In the genomic region with DNA sequence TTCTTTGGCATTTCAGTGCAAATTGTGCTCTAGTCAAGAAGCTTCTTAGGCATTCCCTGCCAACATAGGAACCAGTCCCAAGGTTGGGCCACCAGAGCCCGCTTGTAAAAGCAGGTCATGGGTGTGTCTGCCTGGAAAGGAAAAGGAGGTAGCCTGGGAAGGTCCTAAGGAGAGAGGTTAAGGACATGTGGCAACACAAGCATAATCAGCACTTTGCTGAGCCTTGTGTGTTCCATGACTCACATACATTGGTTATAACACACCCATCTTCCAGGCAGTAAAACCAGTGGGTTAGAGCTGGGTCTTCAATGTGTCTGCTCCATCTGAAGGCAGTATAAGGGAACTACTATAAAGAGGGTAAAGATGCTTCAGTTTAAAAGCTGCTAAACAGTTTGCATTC, we compare ENCODE assay signal across 21 cellular contexts.
DNase-seq lines count a peak whose midpoint lies in the region; ATAC-seq and TF ChIP-seq lines count a peak whose summit lies in the region.
"Had no signal": no experiment of that assay in that cellular context is flagged by ENCODE, and none has a peak within 500 bp of the region (broad histone marks: within the 10 kb centered on the region; RNA-seq: fewer than 3 reads in every experiment).

No MANE protein-coding gene starts in this region.

- no peak overlapping the region for H3K9ac ChIP-seq in endodermal cell (ENCODE audit: extremely low read depth, low read length, poor library complexity, severe bottlenecking)
- H3K9ac ChIP-seq in mesendoderm (ENCODE audit: low read length): no peak overlapping the region
- H3K9ac ChIP-seq: BLaER1 treated with 17β-estradiol and CSF1 and Interleukin-3, amounts not matched to agents 10 nM and 100 nM had no signal

- no peak overlapping the region for H3K18ac ChIP-seq in mesendoderm (ENCODE audit: low read length)

- no peak overlapping the region for H3K27ac ChIP-seq in endodermal cell (ENCODE audit: low read depth, low read length)
- no peak overlapping the region for H3K27ac ChIP-seq in mesendoderm (ENCODE audit: low read depth, low read length)
- no peak overlapping the region for H3K27ac ChIP-seq in vagina
- H3K27ac ChIP-seq: BLaER1 treated with 17β-estradiol and CSF1 and Interleukin-3, amounts not matched to agents 10 nM and 100 nM; VCaP had no signal

- no peak overlapping the region for H4K5ac ChIP-seq in mesendoderm (ENCODE audit: low read length)

- intact Hi-C loops in vagina (cut with DNase I): no loop called here

- no peak overlapping the region for H3K56ac ChIP-seq in mesendoderm (ENCODE audit: low read length)

- no peak for DNase-seq in stimulated activated naive CD8-positive, alpha-beta T cell treated with anti-CD3 and anti-CD28 coated beads, Interleukin-15, Interleukin-2, amounts not matched to agents 100 U/mL and 50 U/mL, for 24 hours
- no peak for DNase-seq in stimulated activated naive CD8-positive, alpha-beta T cell treated with anti-CD3 and anti-CD28 coated beads, Interleukin-15, amount 100 ng/mL, for 72 hours
- DNase-seq in endodermal cell (no peak), mesendoderm (peak; percentile 13), vagina (ENCODE audit: extremely low spot score in 2 of 2) (no peak), GM13976 (ENCODE audit: low spot score) (no peak), GM03348 (ENCODE audit: low spot score) (no peak)
- DNase-seq: activated CD4-positive, alpha-beta T cell treated with anti-CD3 and anti-CD28 coated beads, Interleukin-2, amount 50 U/mL, for 4 hours; activated naive CD4-positive, alpha-beta T cell; activated T-cell treated with anti-CD3 and anti-CD28 coated beads for 4 hours; GF-D8; naive thymus-derived CD4-positive, alpha-beta T cell; NCI-H1436 treated with DMSO at 0.1 percent for 48 hours; NCI-H2227 treated with DMSO at 0.1 percent for 48 hours; NK-92 treated with Interleukin-12 subunit alpha and Interleukin-12 subunit beta, amount 100 ng/mL, for 24 hours; SHP77 treated with DMSO at 0.1 percent for 48 hours had no signal

- no peak overlapping the region for H2AK5ac ChIP-seq in mesendoderm (ENCODE audit: low read length)

- no peak overlapping the region for H2BK5ac ChIP-seq in mesendoderm (ENCODE audit: low read length)

- no peaks in the 10 kb centered on the region for H3K9me3 ChIP-seq in endodermal cell (ENCODE audit: control insufficient read depth, low read length)
- H3K9me3 ChIP-seq in vagina: no peaks in the 10 kb centered on the region
- H3K9me3 ChIP-seq: BLaER1 treated with 17β-estradiol and CSF1 and Interleukin-3, amounts not matched to agents 10 nM and 100 nM had no signal

- H3K36me3 ChIP-seq in endodermal cell (ENCODE audit: control insufficient read depth, insufficient read depth, low read length) (no peaks in the 10 kb centered on the region), mesendoderm (ENCODE audit: control insufficient read depth, insufficient read depth, low read length) (no peaks in the 10 kb centered on the region), vagina (no peaks in the 10 kb centered on the region)
- H3K36me3 ChIP-seq: BLaER1 treated with 17β-estradiol and CSF1 and Interleukin-3, amounts not matched to agents 10 nM and 100 nM had no signal

- H3K9me3 Mint-ChIP-seq in stimulated activated naive CD8-positive, alpha-beta T cell treated with anti-CD3 and anti-CD28 coated beads, Interleukin-15, amount 100 ng/mL, for 72 hours: no peaks in the 10 kb centered on the region
- no peaks in the 10 kb centered on the region for H3K9me3 Mint-ChIP-seq in endodermal cell
- H3K9me3 Mint-ChIP-seq: naive thymus-derived CD4-positive, alpha-beta T cell; T-helper 1 cell treated with Interleukin-12 subunit alpha and Interleukin-12 subunit beta and Interleukin-4 antibody, amounts not matched to agents 30 μg/mL and 1 μg/mL, for 36 hours had no signal

- H3K27me3 Mint-ChIP-seq in stimulated activated naive CD8-positive, alpha-beta T cell treated with anti-CD3 and anti-CD28 coated beads, Interleukin-15, amount 100 ng/mL, for 72 hours: peaks cover under 1% of the 10 kb centered on the region
- H3K27me3 Mint-ChIP-seq in endodermal cell (ENCODE audit: insufficient read depth): no peaks in the 10 kb centered on the region

- H3K4ac ChIP-seq in mesendoderm (ENCODE audit: low read depth, low read length): no peak overlapping the region

- H3K27ac Mint-ChIP-seq in stimulated activated naive CD8-positive, alpha-beta T cell treated with anti-CD3 and anti-CD28 coated beads, Interleukin-15, amount 100 ng/mL, for 72 hours: no peak overlapping the region
- peak overlapping the region; percentile 48 for H3K27ac Mint-ChIP-seq in endodermal cell
- H3K27ac Mint-ChIP-seq: naive thymus-derived CD4-positive, alpha-beta T cell; T-helper 1 cell treated with Interleukin-12 subunit alpha and Interleukin-12 subunit beta and Interleukin-4 antibody, amounts not matched to agents 30 μg/mL and 1 μg/mL, for 36 hours had no signal

- peaks cover 7% of the 10 kb centered on the region for H3K36me3 Mint-ChIP-seq in endodermal cell (ENCODE audit: low read depth)
- H3K36me3 Mint-ChIP-seq: naive thymus-derived CD4-positive, alpha-beta T cell had no signal

- H3K4me1 ChIP-seq in endodermal cell (ENCODE audit: control insufficient read depth, insufficient read depth, low read length): no peaks in the 10 kb centered on the region
- H3K4me1 ChIP-seq in mesendoderm (ENCODE audit: control insufficient read depth, low read depth, low read length): no peaks in the 10 kb centered on the region
- H3K4me1 ChIP-seq in vagina: peaks cover 7% of the 10 kb centered on the region
- H3K4me1 ChIP-seq: BLaER1 treated with 17β-estradiol and CSF1 and Interleukin-3, amounts not matched to agents 10 nM and 100 nM had no signal

- peak; percentile 23 for ATAC-seq in stimulated activated naive CD8-positive, alpha-beta T cell treated with anti-CD3 and anti-CD28 coated beads, Interleukin-15, Interleukin-2, amounts not matched to agents 100 U/mL and 50 U/mL, for 24 hours
- no peak for ATAC-seq in stimulated activated naive CD8-positive, alpha-beta T cell treated with anti-CD3 and anti-CD28 coated beads, Interleukin-15, amount 100 ng/mL, for 72 hours
- no peak for ATAC-seq in HG03342 (IDR thresholded peaks at IDR 0.05; ENCODE audit: unreplicated experiment)
- ATAC-seq: naive thymus-derived CD4-positive, alpha-beta T cell had no signal

- H3K23ac ChIP-seq in mesendoderm (ENCODE audit: low read length): no peak overlapping the region

- H4K8ac ChIP-seq in mesendoderm (ENCODE audit: low read depth, low read length): no peak overlapping the region

- no peaks in the 10 kb centered on the region for H3K27me3 ChIP-seq in endodermal cell (ENCODE audit: control insufficient read depth, insufficient read depth, low read length, poor library complexity, severe bottlenecking)
- H3K27me3 ChIP-seq in mesendoderm (ENCODE audit: insufficient read depth, low read length, poor library complexity): no peaks in the 10 kb centered on the region
- H3K27me3 ChIP-seq in vagina: no peaks in the 10 kb centered on the region
- H3K27me3 ChIP-seq: BLaER1 treated with 17β-estradiol and CSF1 and Interleukin-3, amounts not matched to agents 10 nM and 100 nM had no signal

- in situ Hi-C loops in GM13976 (cut with MboI; ENCODE audit: low sequenced_read_pairs, unreplicated experiment): no loop called here

- TF ChIP-seq CTCF in endodermal cell (conservative IDR thresholded peaks at IDR 0.05): no peak
- no peak for TF ChIP-seq CTCF in vagina (IDR thresholded peaks at IDR 0.05)
- no peak for TF ChIP-seq CTCF in GM13976 (IDR thresholded peaks at IDR 0.05; ENCODE audit: borderline replicate concordance, control extremely low read depth, extremely low read depth, insufficient read depth, missing control alignments)

- no peak overlapping the region for H3K4me3 Mint-ChIP-seq in stimulated activated naive CD8-positive, alpha-beta T cell treated with anti-CD3 and anti-CD28 coated beads, Interleukin-15, amount 100 ng/mL, for 72 hours
- no peak overlapping the region for H3K4me3 Mint-ChIP-seq in endodermal cell
- H3K4me3 Mint-ChIP-seq: naive thymus-derived CD4-positive, alpha-beta T cell; T-helper 1 cell treated with Interleukin-12 subunit alpha and Interleukin-12 subunit beta and Interleukin-4 antibody, amounts not matched to agents 30 μg/mL and 1 μg/mL, for 36 hours had no signal

- no peaks in the 10 kb centered on the region for H3K4me1 Mint-ChIP-seq in stimulated activated naive CD8-positive, alpha-beta T cell treated with anti-CD3 and anti-CD28 coated beads, Interleukin-15, amount 100 ng/mL, for 72 hours
- no peaks in the 10 kb centered on the region for H3K4me1 Mint-ChIP-seq in endodermal cell
- H3K4me1 Mint-ChIP-seq: naive thymus-derived CD4-positive, alpha-beta T cell had no signal

- no peak overlapping the region for H2BK15ac ChIP-seq in mesendoderm (replicated peaks; ENCODE audit: low read depth)

- TF ChIP-seq POLR2A in vagina (IDR thresholded peaks at IDR 0.05): no peak

- 95 to 100% methylated on average over 1 of the region's 1 CpG for WGBS in endodermal cell (ENCODE audit: insufficient coverage in 1 of 2, insufficient read length in 1 of 2), 2 experiments
- no CpG with 5 or more reads among the region's 1 CpG for WGBS in mesendoderm (ENCODE audit: extremely low coverage, insufficient coverage, low lambda C conversion rate)

- no peaks in the 10 kb centered on the region for H3K79me1 ChIP-seq in mesendoderm (ENCODE audit: low read length)

- no peaks in the 10 kb centered on the region for H3K79me2 ChIP-seq in mesendoderm (ENCODE audit: control insufficient read depth, insufficient read depth, low read length)

- no peak overlapping the region for H3K4me2 ChIP-seq in mesendoderm (ENCODE audit: low read length)
- H3K4me2 ChIP-seq: BLaER1 treated with 17β-estradiol and CSF1 and Interleukin-3, amounts not matched to agents 10 nM and 100 nM had no signal

- no peak overlapping the region for H2BK120ac ChIP-seq in mesendoderm (ENCODE audit: low read depth, low read length)

- no peak overlapping the region for H3K4me3 ChIP-seq in endodermal cell (ENCODE audit: low read length)
- H3K4me3 ChIP-seq in mesendoderm (ENCODE audit: low read length): no peak overlapping the region
- H3K4me3 ChIP-seq in vagina: no peak overlapping the region
- H3K4me3 ChIP-seq: BLaER1 treated with 17β-estradiol and CSF1 and Interleukin-3, amounts not matched to agents 10 nM and 100 nM; lung had no signal
